In the genomic region with DNA sequence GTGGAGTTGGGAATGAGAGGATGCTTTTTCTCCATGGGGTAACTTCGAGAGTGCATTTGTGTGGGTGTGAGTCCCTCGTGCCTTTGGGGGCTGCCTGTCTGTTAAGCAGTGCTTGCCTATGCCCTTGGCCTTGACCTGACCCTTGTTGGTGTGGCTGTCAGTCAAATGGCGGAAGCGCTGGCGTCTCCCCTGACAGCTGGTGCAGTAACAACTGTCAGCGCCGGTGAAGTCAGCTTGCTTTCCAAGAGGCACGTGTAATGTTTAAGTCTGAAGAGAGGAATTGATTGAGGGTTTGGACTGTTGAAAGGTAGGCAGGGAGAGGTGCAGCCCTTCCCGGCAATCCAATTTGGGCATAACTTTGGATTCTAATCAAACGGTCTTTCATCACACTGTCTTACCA, we compare ENCODE assay signal across 1 cellular context.
TF ChIP-seq lines count a peak whose summit lies in the region.

No MANE protein-coding gene starts in this region.

TF ChIP-seq in K562, 482 proteins besides CTCF, POLR2A, EP300 and RAD21 (continued from another document):
- TF ChIP-seq NFYB (IDR thresholded peaks at IDR 0.05; ENCODE audit: extremely low read depth, insufficient read length) = no peak
- TF ChIP-seq, protein P1, sequence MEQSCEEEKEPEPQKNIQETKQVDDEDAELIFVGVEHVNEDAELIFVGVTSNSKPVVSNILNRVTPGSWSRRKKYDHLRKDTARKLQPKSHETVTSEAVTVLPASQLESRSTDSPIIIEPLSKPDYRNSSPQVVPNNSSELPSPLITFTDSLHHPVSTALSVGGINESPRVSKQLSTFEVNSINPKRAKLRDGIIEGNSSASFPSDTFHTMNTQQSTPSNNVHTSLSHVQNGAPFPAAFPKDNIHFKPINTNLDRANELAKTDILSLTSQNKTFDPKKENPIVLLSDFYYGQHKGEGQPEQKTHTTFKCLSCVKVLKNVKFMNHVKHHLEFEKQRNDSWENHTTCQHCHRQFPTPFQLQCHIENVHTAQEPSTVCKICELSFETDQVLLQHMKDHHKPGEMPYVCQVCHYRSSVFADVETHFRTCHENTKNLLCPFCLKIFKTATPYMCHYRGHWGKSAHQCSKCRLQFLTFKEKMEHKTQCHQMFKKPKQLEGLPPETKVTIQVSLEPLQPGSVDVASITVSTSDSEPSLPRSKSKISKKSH (CRISPR knock-in tag; IDR thresholded peaks at IDR 0.05) = no peak
